29 cellular contexts compared by ENCODE assay signal in the genomic region with DNA sequence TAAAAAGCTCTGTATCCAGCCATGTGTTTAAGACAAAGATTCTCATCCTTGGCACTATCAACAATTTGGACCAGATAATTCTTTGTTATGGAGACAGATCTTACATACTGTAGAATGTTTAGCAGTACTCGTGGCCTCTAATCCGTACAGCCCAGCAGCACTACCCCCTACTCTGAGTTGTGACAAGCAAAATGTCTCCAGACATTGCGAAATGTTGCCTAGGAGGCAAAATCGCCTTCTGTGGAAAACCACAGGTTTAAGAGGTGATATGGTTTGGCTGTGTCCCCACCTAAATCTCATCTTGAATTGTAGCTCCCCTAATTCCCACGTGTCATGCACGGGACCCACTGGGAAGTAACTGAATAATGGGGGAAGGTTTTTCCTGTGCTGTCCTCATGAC.
"Had no signal": no experiment of that assay in that cellular context is flagged by ENCODE, and none has a peak within 500 bp of the region (broad histone marks: within the 10 kb centered on the region; RNA-seq: fewer than 3 reads in every experiment).

No MANE protein-coding gene starts in this region.

- H3K9me3 ChIP-seq: ovary, uterus had no signal

- H3K4me3 ChIP-seq: cardiac muscle cell, coronary artery, dorsolateral prefrontal cortex, ovary, smooth muscle cell, uterus had no signal

- H3K36me3 ChIP-seq: cardiac muscle cell, ovary, uterus had no signal

- H3K27ac ChIP-seq: cardiac muscle cell, coronary artery, dorsolateral prefrontal cortex, ovary, uterus had no signal

- H3K27me3 ChIP-seq: cardiac muscle cell, dorsolateral prefrontal cortex, ovary, uterus had no signal

- H3K4me1 ChIP-seq: uterus had no signal

- FAIRE-seq: kidney had no signal

- H3K4me2 ChIP-seq: smooth muscle cell had no signal

- ATAC-seq: activated naive CD8-positive, alpha-beta T cell treated with anti-CD3 and anti-CD28 coated beads, Interleukin-2, amount 50 U/mL, for 24 hours; left colon; stimulated activated memory B cell treated with anti-CD40 and anti-IgM and Interleukin-4, amounts not matched to agents 10 μg/mL and 1 μg/mL and 100 μg/mL, for 72 hours; stimulated activated naive CD8-positive, alpha-beta T cell treated with anti-CD3 and anti-CD28 coated beads, Interleukin-15, amount 100 ng/mL, for 72 hours; WTC11 had no signal

- DNase-seq: activated CD4-positive, alpha-beta memory T cell treated with anti-CD3 and anti-CD28 coated beads, Interleukin-2, amount 10 ng/mL, durations not matched to agents 7 days and 5 days; activated CD4-positive, alpha-beta T cell treated with anti-CD3 and anti-CD28 coated beads for 1 hour; activated CD4-positive, alpha-beta T cell treated with anti-CD3 and anti-CD28 coated beads, Interleukin-2, amount 10 ng/mL, durations not matched to agents 7 days and 5 days; activated naive CD8-positive, alpha-beta T cell treated with anti-CD3 and anti-CD28 coated beads, Interleukin-2, amount 50 U/mL, for 24 hours; activated T-cell treated with anti-CD3 and anti-CD28 coated beads, Interleukin-2, amount 50 U/mL, for 48 hours; aorta; cerebellar nuclear complex; dorsolateral prefrontal cortex; effector memory CD4-positive, alpha-beta T cell; head of caudate nucleus; hippocampal formation; kidney; left colon; mammary epithelial cell; naive B cell; ovary; retina; stimulated activated CD4-positive, alpha-beta T cell treated with anti-CD3 and anti-CD28 coated beads, Interleukin-1b, Interleukin-23, amount 100 ng/mL, for 48 hours; stimulated activated CD4-positive, alpha-beta T cell treated with anti-CD3 and anti-CD28 coated beads, Interleukin-4, amount 100 ng/mL, for 4 hours; stimulated activated CD8-positive, alpha-beta memory T cell treated with anti-CD3 and anti-CD28 coated beads, Interleukin-4, amount 100 ng/mL, for 48 hours; stimulated activated naive CD8-positive, alpha-beta T cell treated with anti-CD3 and anti-CD28 coated beads, Interleukin-15, amount 100 ng/mL, for 72 hours; substantia nigra; T-helper 2 cell; uterus had no signal
